Comparison of ENCODE assay signal across 26 cellular contexts in the genomic region with DNA sequence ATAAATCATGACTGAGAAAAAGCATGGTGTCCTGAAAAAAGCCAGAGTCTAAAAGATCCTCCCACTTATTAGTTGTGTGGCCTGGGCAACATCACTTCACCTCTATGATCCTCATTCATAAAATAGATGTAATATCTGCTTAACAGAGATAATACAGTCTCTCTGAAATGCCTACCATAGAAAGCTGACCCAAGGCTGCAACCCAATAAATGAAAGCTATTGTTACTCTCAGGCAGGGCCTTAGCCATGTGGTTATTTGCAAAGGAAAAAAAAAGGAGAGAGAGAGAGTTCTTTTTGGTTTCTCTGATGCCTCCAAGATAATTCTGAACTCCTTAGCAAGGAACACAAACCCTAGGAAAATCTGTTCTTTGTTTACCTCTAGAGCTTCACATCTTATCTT. TPM values are rescaled to one million over a fixed set of nuclear protein-coding genes. Genes with fewer than 3 reads are reported as not detected.
"Had no signal": no experiment of that assay in that cellular context is flagged by ENCODE, and none has a peak within 500 bp of the region (broad histone marks: within the 10 kb centered on the region; RNA-seq: fewer than 3 reads in every experiment).

No MANE protein-coding gene starts in this region.

- H3K27me3 ChIP-seq: ascending aorta, body of pancreas, Peyer's patch, SJCRH30 had no signal

- H3K9me3 ChIP-seq: ascending aorta, body of pancreas, Peyer's patch, SJCRH30 had no signal

- DNase-seq: activated B cell treated with CpG ODN at 0.5 μM for 24 hours; activated CD4-positive, alpha-beta T cell treated with anti-CD3 and anti-CD28 coated beads for 1 hour; activated CD4-positive, alpha-beta T cell treated with anti-CD3 and anti-CD28 coated beads, Interleukin-2, amount 10 ng/mL, durations not matched to agents 24 days and 14 days; activated CD4-positive, alpha-beta T cell treated with anti-CD3 and anti-CD28 coated beads, Interleukin-2, amount 50 U/mL, for 48 hours; activated CD8-positive, alpha-beta memory T cell treated with anti-CD3 and anti-CD28 coated beads, Interleukin-2, amount 10 ng/mL, durations not matched to agents 7 days and 5 days; activated effector memory CD4-positive, alpha-beta T cell treated with Interleukin-2 at 50 U/mL for 16 hours; activated naive CD4-positive, alpha-beta T cell; activated T-cell treated with anti-CD3 and anti-CD28 coated beads, Interleukin-2, amount 50 U/mL, for 24 hours; body of pancreas; Kasumi-1; KBM-7; NCI-H1105 treated with DMSO at 0.1 percent for 48 hours; NCI-H146; NCI-H187 treated with DMSO at 0.1 percent for 48 hours; NCI-H2081 treated with DMSO at 0.1 percent for 48 hours; NCI-H446; NCI-H524; Peyer's patch; Right ventricle myocardium superior; SJCRH30; T-cell; T-helper 2 cell; T1000 had no signal

- ATAC-seq: activated CD8-positive, alpha-beta memory T cell treated with anti-CD3 and anti-CD28 coated beads, Interleukin-2, amount 10 ng/mL, durations not matched to agents 7 days and 5 days; body of pancreas; T-cell had no signal

- H3K27ac ChIP-seq: ascending aorta, body of pancreas, Peyer's patch, RWPE1, SJCRH30 had no signal

- H3K4me1 ChIP-seq: ascending aorta, Peyer's patch, SJCRH30 had no signal

- H3K4me3 ChIP-seq: ascending aorta, body of pancreas, Peyer's patch, SJCRH30 had no signal

- H3K36me3 ChIP-seq: Peyer's patch, SJCRH30 had no signal

RNA-seq across cellular contexts. Expression of gene FAM13C, which starts 7.9 kb away (rescaled TPM):
- total RNA-seq: activated B cell treated with CpG ODN at 0.5 μM for 24 hours; activated CD4-positive, alpha-beta T cell treated with anti-CD3 and anti-CD28 coated beads, Interleukin-2, amount 10 ng/mL, durations not matched to agents 24 days and 14 days; activated CD8-positive, alpha-beta memory T cell treated with anti-CD3 and anti-CD28 coated beads, Interleukin-2, amount 10 ng/mL, durations not matched to agents 7 days and 5 days; activated T-helper 1 cell treated with anti-CD3 and anti-CD28 coated beads, Interleukin-12 subunit alpha, Interleukin-12 subunit beta, Interleukin-2, Interleukin-4 antibody, amounts not matched to agents 30 ng/mL and 10 ng/mL and 1 ng/mL, durations not matched to agents 14 hours and 24 hours and 36 hours; T-cell had no signal
